In genomic region chr11:69162505-69162904, GRCh38 we compare ENCODE assay signal across 12 cellular contexts. TPM values are rescaled to one million over a fixed set of nuclear protein-coding genes. Genes with fewer than 3 reads are reported as not detected.
"Had no signal": no experiment of that assay in that cellular context is flagged by ENCODE, and none has a peak within 500 bp of the region (broad histone marks: within the 10 kb centered on the region; RNA-seq: fewer than 3 reads in every experiment).

No MANE protein-coding gene starts in this region.

- ATAC-seq: GM23338, HCT116 had no signal

- H3K36me3 ChIP-seq: HAP-1 had no signal

- DNase-seq: GM23248, GOT3, H7, H9, HCEC 1CT, HFFc6 had no signal

- H3K4me3 Mint-ChIP-seq: GM23338, H9, HFFc6 had no signal

- FAIRE-seq: H1, H54 had no signal

- H3K4me3 ChIP-seq: GM23248, GM23338, HAP-1 had no signal

- H3K9ac ChIP-seq: GM23248 had no signal

- H3K27ac ChIP-seq: GM23248 had no signal

- H3K4me2 ChIP-seq: GM23338 had no signal

- H2AFZ ChIP-seq: GM23248, GM23338 had no signal

- H3K4me1 ChIP-seq: HAP-1 had no signal

- H3K27ac Mint-ChIP-seq: GM23338, H9, HFFc6 had no signal

- H3K4me1 Mint-ChIP-seq: GM23338 had no signal

RNA-seq across cellular contexts. Expression of gene SMIM38, which starts 6.8 kb away (rescaled TPM):
- total RNA-seq: GM23248, H4, HFFc6 had no signal
- polyA plus RNA-seq: GM23248, GM23338 had no signal
